In the genomic region with DNA sequence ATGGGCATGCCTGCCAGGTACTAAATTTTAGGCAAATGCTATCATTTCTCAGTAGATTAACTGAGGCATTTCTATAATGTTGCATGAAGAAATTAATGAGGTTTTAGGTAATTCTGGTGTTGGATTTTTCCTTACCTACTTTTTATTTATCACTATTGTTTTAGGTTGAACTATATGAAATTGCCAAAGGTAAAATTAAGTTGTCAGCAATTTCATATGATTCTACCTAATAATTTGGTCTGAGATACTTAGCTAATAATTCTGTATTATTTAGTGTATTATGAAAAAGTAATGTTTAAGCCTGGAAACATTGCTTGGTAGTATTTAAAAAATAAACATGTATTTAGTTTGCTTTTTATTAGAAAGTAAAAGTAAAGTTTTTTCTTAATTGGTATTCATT, we compare ENCODE assay signal across 7 cellular contexts.
"Had no signal": no experiment of that assay in that cellular context is flagged by ENCODE, and none has a peak within 500 bp of the region (broad histone marks: within the 10 kb centered on the region; RNA-seq: fewer than 3 reads in every experiment).

No MANE protein-coding gene starts in this region.

- H2AFZ ChIP-seq: GM23248 had no signal

- DNase-seq: GM23248, GOT3, H9, HCEC 1CT, KBM-7 had no signal

- H3K9me3 Mint-ChIP-seq: H9 had no signal

- H3K27ac ChIP-seq: GM23248, KMS-11 had no signal

- H3K4me3 Mint-ChIP-seq: H9 had no signal

- H3K9ac ChIP-seq: GM23248, KMS-11 had no signal

- H3K27ac Mint-ChIP-seq: H9 had no signal

- H3K4me2 ChIP-seq: KMS-11 had no signal

- FAIRE-seq: HTR-8/SVneo had no signal

- H3K4me3 ChIP-seq: GM23248 had no signal
